20 cellular contexts compared by ENCODE assay signal in the genomic region with DNA sequence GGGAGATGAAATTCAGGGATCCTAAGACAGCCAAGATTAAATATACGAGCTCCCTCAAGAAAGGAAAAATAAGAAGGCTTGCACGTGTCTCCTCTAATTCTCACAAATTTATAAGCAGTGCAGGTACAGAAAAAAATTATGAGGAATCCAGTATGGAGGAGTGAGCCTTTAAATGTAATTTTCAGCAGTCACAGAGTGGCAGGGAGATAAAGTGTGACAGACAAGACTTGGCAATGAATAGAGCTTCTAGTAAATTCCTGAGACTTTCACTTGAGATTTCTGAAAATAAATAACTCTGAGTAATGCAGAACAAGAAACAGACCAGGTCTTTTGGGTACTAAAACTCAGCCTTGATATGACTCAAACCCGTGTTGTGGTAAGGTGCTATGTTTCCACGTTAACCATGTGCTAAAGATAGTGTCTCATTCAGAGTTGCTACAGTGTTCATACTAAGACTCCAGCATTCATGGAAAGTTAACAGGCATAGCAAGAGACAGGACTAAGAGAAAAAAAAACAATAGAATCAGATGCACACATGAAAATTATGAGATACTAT.
DNase-seq lines count a peak whose midpoint lies in the region; ATAC-seq and TF ChIP-seq lines count a peak whose summit lies in the region.
"Had no signal": no experiment of that assay in that cellular context is flagged by ENCODE, and none has a peak within 500 bp of the region (broad histone marks: within the 10 kb centered on the region; RNA-seq: fewer than 3 reads in every experiment).

No MANE protein-coding gene starts in this region.

- ATAC-seq in GM18519 (IDR thresholded peaks at IDR 0.05; ENCODE audit: low FRiP score, unreplicated experiment) (peak; percentile 80), HG02798 (IDR thresholded peaks at IDR 0.05; ENCODE audit: poor library complexity, unreplicated experiment) (peak; percentile 73), HG03175 (IDR thresholded peaks at IDR 0.05; ENCODE audit: unreplicated experiment) (no peak)
- ATAC-seq: activated CD4-positive, alpha-beta T cell treated with anti-CD3 and anti-CD28 coated beads for 36 hours had no signal

- H3K36me3 ChIP-seq in kidney epithelial cell (ENCODE audit: control insufficient read depth, insufficient read depth, low read length), result no peaks in the 10 kb centered on the region
- H3K36me3 ChIP-seq: esophagus muscularis mucosa had no signal

- H3K27me3 ChIP-seq in kidney epithelial cell (ENCODE audit: control insufficient read depth, insufficient read depth, low read length), result no peaks in the 10 kb centered on the region
- H3K27me3 ChIP-seq: esophagus muscularis mucosa had no signal

- H3K4me3 ChIP-seq in kidney epithelial cell (ENCODE audit: low read depth, low read length), result no peak overlapping the region
- H3K4me3 ChIP-seq: esophagus muscularis mucosa had no signal

- DNase-seq in RKO (ENCODE audit: low spot score) (peak; percentile 3), kidney epithelial cell (ENCODE audit: low read depth) (peak; percentile 50), H4 (ENCODE audit: low spot score) (no peak), NCI-H526 treated with DMSO at 0.1 percent for 48 hours (lab: John Stamatoyannopoulos, UW) (no peak), NCI-H1694 (lab: John Stamatoyannopoulos, UW) (no peak)
- DNase-seq: activated CD4-positive, alpha-beta T cell treated with anti-CD3 and anti-CD28 coated beads for 36 hours; activated CD8-positive, alpha-beta memory T cell treated with anti-CD3 and anti-CD28 coated beads, Interleukin-2, amount 50 U/mL, for 48 hours; activated naive CD4-positive, alpha-beta T cell treated with Interleukin-2 at 50 U/mL for 16 hours; cortex of kidney; islet precursor cell; Kasumi-1; NCI-H1436; NCI-H2227 treated with DMSO at 0.1 percent for 48 hours; nucleus accumbens; stimulated activated CD4-positive, alpha-beta T cell treated with anti-CD3 and anti-CD28 coated beads, Interleukin-2, amount 100 ng/mL, for 48 hours; T1000 had no signal

- TF ChIP-seq CTCF in kidney epithelial cell (IDR thresholded peaks at IDR 0.05; ENCODE audit: insufficient read depth, low read length, poor library complexity, severe bottlenecking), result no peak

Comparison
In these comparisons a context has a peak if more than half of its experiments do, and no peak if none do; other contexts are left out.
1. DNase-seq: peak in RKO (single experiment) and kidney epithelial cell (single experiment); none in H4 (single experiment), NCI-H526 treated with DMSO at 0.1 percent for 48 hours (single experiment) and NCI-H1694 (single experiment).